In genomic region chr2:109183871-109184270, GRCh38 we compare ENCODE assay signal across 2 cellular contexts.
A peak's percentile ranks its signal among the peaks of the same experiment; 100 is the strongest.
TF ChIP-seq lines count a peak whose summit lies in the region.

No MANE protein-coding gene starts in this region.

TF ChIP-seq in IMR-90, 13 proteins besides CTCF, POLR2A, EP300 and RAD21:
- TF ChIP-seq NFE2L2 (IDR thresholded peaks at IDR 0.05; ENCODE audit: low read depth, low read length) (no peak), MAZ (IDR thresholded peaks at IDR 0.05; ENCODE audit: borderline replicate concordance, low read depth, low read length) (no peak), FOS (IDR thresholded peaks at IDR 0.05; ENCODE audit: low read depth, low read length) (no peak), ELK1 (IDR thresholded peaks at IDR 0.05; ENCODE audit: borderline replicate concordance, low read depth, low read length) (no peak), CHD1 (IDR thresholded peaks at IDR 0.05; ENCODE audit: low read depth, low read length) (no peak), BHLHE40 (IDR thresholded peaks at IDR 0.05; ENCODE audit: low read depth, low read length) (no peak), RFX5 (IDR thresholded peaks at IDR 0.05; ENCODE audit: low read depth, low read length) (no peak), CEBPB (IDR thresholded peaks at IDR 0.05; ENCODE audit: low read depth, low read length) (no peak), USF2 (IDR thresholded peaks at IDR 0.05; ENCODE audit: low read depth, low read length) (no peak), MXI1 (IDR thresholded peaks at IDR 0.05; ENCODE audit: borderline replicate concordance, low read depth, low read length) (no peak), RCOR1 (IDR thresholded peaks at IDR 0.05; ENCODE audit: insufficient replicate concordance, low read length) (no peak), SMC3 (IDR thresholded peaks at IDR 0.05; ENCODE audit: low read depth, low read length) (no peak), MAFK (IDR thresholded peaks at IDR 0.05; ENCODE audit: low read depth, low read length) (no peak)

TF ChIP-seq in endothelial cell of umbilical vein, 7 proteins besides CTCF, POLR2A, EP300 and RAD21:
- TF ChIP-seq MAX (IDR thresholded peaks at IDR 0.05; ENCODE audit: insufficient read depth, insufficient read length) (peak; percentile 17), MYC (IDR thresholded peaks at IDR 0.05; ENCODE audit: low read depth, low read length) (no peak)
